Comparison of ENCODE assay signal across 11 cellular contexts in the genomic region with DNA sequence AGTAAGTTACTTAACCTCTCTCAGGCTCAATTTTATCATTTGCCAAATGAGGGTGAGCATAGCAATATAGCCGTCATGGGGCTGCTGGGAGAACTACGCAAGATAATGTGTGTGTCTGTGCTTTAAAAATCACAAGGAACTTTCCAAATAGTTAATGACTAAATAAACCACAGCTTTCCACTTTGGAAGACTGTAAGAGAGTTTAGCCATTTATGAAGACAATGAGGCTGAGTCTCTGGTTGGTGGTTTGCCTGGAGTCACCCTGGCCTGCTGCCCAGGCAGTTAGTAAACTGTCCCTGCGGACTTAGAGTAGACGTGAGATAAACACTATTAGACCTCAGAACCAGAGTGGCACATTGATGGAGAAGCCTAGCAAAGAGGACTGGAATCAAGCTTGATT.
DNase-seq lines count a peak whose midpoint lies in the region; ATAC-seq and TF ChIP-seq lines count a peak whose summit lies in the region.
"Had no signal": no experiment of that assay in that cellular context is flagged by ENCODE, and none has a peak within 500 bp of the region (broad histone marks: within the 10 kb centered on the region; RNA-seq: fewer than 3 reads in every experiment).

No MANE protein-coding gene starts in this region.

- H3K27ac ChIP-seq in PC-9: no peak overlapping the region

- intact Hi-C loops in PC-9 (cut with micrococcal nuclease; ENCODE audit: unreplicated experiment): no loop called here

- peaks cover 2% of the 10 kb centered on the region for H3K36me3 Mint-ChIP-seq in osteocyte (ENCODE audit: unreplicated experiment)

- H3K9me3 Mint-ChIP-seq in osteocyte (ENCODE audit: unreplicated experiment): no peaks in the 10 kb centered on the region

- peak overlapping the region; percentile 50 for H3K27ac Mint-ChIP-seq in osteocyte (ENCODE audit: unreplicated experiment)

- BruUV-seq in PC-9 (replicated peaks; lab: Mats Ljungman, UMichigan): no TSS peak

- CTCF ChIA-PET in PC-9 (lab: Charles Lee): no interaction called here

- POLR2A ChIA-PET in PC-9 (lab: Charles Lee; ENCODE audit: unreplicated experiment): no interaction called here

- no peak overlapping the region for H3K4me3 ChIP-seq in fibroblast of pulmonary artery (replicated peaks; ENCODE audit: low read depth, low read length)
- no peak overlapping the region for H3K4me3 ChIP-seq in PC-9
- H3K4me3 ChIP-seq: breast epithelium had no signal

- H3K79me2 ChIP-seq in PC-9 (ENCODE audit: low read depth): no peaks in the 10 kb centered on the region

- H3K4me1 ChIP-seq in PC-9 (replicated peaks; ENCODE audit: insufficient read depth): peaks cover 14% of the 10 kb centered on the region; the same call in 1 of the 2 replicates
- H3K4me1 ChIP-seq: breast epithelium had no signal

- no peak overlapping the region for H3K4me2 ChIP-seq in PC-9

- H4K20me1 ChIP-seq in PC-9 (ENCODE audit: insufficient read depth): no peaks in the 10 kb centered on the region

- no peak overlapping the region for H2AFZ ChIP-seq in PC-9

- no peaks in the 10 kb centered on the region for H3K27me3 ChIP-seq in PC-9 (ENCODE audit: insufficient read depth, low read depth)
- H3K27me3 ChIP-seq: breast epithelium had no signal

- H3K27me3 Mint-ChIP-seq in osteocyte (ENCODE audit: unreplicated experiment): no peaks in the 10 kb centered on the region

- no peak overlapping the region for H3K4me3 Mint-ChIP-seq in osteocyte (ENCODE audit: unreplicated experiment)

- H3F3A ChIP-seq in PC-9 (ENCODE audit: insufficient read depth, low read depth): no peaks in the 10 kb centered on the region

- H3K36me3 ChIP-seq in PC-9 (ENCODE audit: low read depth): no peaks in the 10 kb centered on the region
- H3K36me3 ChIP-seq: breast epithelium had no signal

- peaks cover 56% of the 10 kb centered on the region for H3K4me1 Mint-ChIP-seq in osteocyte (ENCODE audit: unreplicated experiment)

- peak; percentile 32 for DNase-seq in COR-L47 (lab: John Stamatoyannopoulos, UW)
- DNase-seq in RKO (ENCODE audit: low spot score): peak; percentile 1
- peak; percentile 75 for DNase-seq in fibroblast of pulmonary artery (ENCODE audit: low read depth)
- no peak for DNase-seq in osteocyte (ENCODE audit: extremely low spot score, unreplicated experiment)
- no peak for DNase-seq in activated T-cell treated with anti-CD3 and anti-CD28 coated beads, Interleukin-2, amount 50 U/mL, for 1 hour
- DNase-seq in PC-9: no peak
- no peak for DNase-seq in HuH-7 (ENCODE audit: low spot score)
- DNase-seq: KBM-7, NCI-H524 treated with DMSO at 0.1 percent for 48 hours had no signal

- H3K9me3 ChIP-seq in PC-9 (ENCODE audit: insufficient read depth, low read depth): no peaks in the 10 kb centered on the region
- H3K9me3 ChIP-seq: breast epithelium had no signal

- no peaks in the 10 kb centered on the region for H3K9me2 ChIP-seq in PC-9 (ENCODE audit: insufficient read depth)

- ATAC-seq in HG03108 (IDR thresholded peaks at IDR 0.05; ENCODE audit: unreplicated experiment): no peak

- TF ChIP-seq CTCF in fibroblast of pulmonary artery (IDR thresholded peaks at IDR 0.05; ENCODE audit: low read length, missing control alignments) (no peak), osteocyte (IDR thresholded peaks at IDR 0.05) (no peak), PC-9 (conservative IDR thresholded peaks at IDR 0.05) (no peak)

Comparison
In these comparisons a context has a peak if more than half of its experiments do, and no peak if none do; other contexts are left out.
1. DNase-seq: peak in COR-L47 (single experiment), RKO (single experiment) and fibroblast of pulmonary artery (single experiment); none in osteocyte (single experiment), activated T-cell treated with anti-CD3 and anti-CD28 coated beads, Interleukin-2, amount 50 U/mL, for 1 hour (single experiment), PC-9 (0 of 2) and HuH-7 (single experiment).